13 cellular contexts compared by ENCODE assay signal in genomic region chr9:22175972-22176545, GRCh38.
DNase-seq lines count a peak whose midpoint lies in the region; ATAC-seq and TF ChIP-seq lines count a peak whose summit lies in the region.
"Had no signal": no experiment of that assay in that cellular context is flagged by ENCODE, and none has a peak within 500 bp of the region (broad histone marks: within the 10 kb centered on the region; RNA-seq: fewer than 3 reads in every experiment).

No MANE protein-coding gene starts in this region.

- POLR2A ChIA-PET in GM10248 (lab: Yijun Ruan, JAX), result no interaction called here

- DNase-seq in GM10248 (ENCODE audit: extremely low spot score) (peak; percentile 11), activated gamma-delta T cell (lab: John Stamatoyannopoulos, UW) (no peak), AML-193 (lab: John Stamatoyannopoulos, UW) (no peak), SW 1271 (lab: John Stamatoyannopoulos, UW) (no peak)
- DNase-seq in activated CD4-positive, CD25-positive, alpha-beta regulatory T cell treated with anti-CD3 and anti-CD28 coated beads, Interleukin-2, amount 50 U/mL, for 72 hours, result no peak
- DNase-seq: foreskin melanocyte; NCI-H1092 treated with DMSO at 0.1 percent for 48 hours; NCI-H774; stimulated activated CD4-positive, alpha-beta T cell treated with anti-CD3 and anti-CD28 coated beads, Interleukin-4, amount 100 ng/mL, for 4 hours; WERI-Rb-1 had no signal

- H3K4me1 Mint-ChIP-seq in T-helper 1 cell treated with Interleukin-12 subunit alpha and Interleukin-12 subunit beta and Interleukin-4 antibody, amounts not matched to agents 30 μg/mL and 1 μg/mL, for 36 hours (ENCODE audit: low read depth), result peaks cover 20% of the 10 kb centered on the region

- CTCF ChIA-PET in GM10248 (lab: Yijun Ruan, JAX), result no interaction called here

- H3K27ac Mint-ChIP-seq in T-helper 1 cell treated with Interleukin-12 subunit alpha and Interleukin-12 subunit beta and Interleukin-4 antibody, amounts not matched to agents 30 μg/mL and 1 μg/mL, for 36 hours, result peak overlapping the region; percentile 71

- peaks cover 14% of the 10 kb centered on the region for H3K9me3 Mint-ChIP-seq in T-helper 1 cell treated with Interleukin-12 subunit alpha and Interleukin-12 subunit beta and Interleukin-4 antibody, amounts not matched to agents 30 μg/mL and 1 μg/mL, for 36 hours

- H3K4me3 Mint-ChIP-seq in T-helper 1 cell treated with Interleukin-12 subunit alpha and Interleukin-12 subunit beta and Interleukin-4 antibody, amounts not matched to agents 30 μg/mL and 1 μg/mL, for 36 hours, result peak overlapping the region; percentile 16

- TF ChIP-seq CTCF in GM10248 (IDR thresholded peaks at IDR 0.05; ENCODE audit: control extremely low read depth, extremely low read depth, low read depth, missing control alignments), result no peak

- peaks cover 6% of the 10 kb centered on the region for H3K36me3 Mint-ChIP-seq in T-helper 1 cell treated with Interleukin-12 subunit alpha and Interleukin-12 subunit beta and Interleukin-4 antibody, amounts not matched to agents 30 μg/mL and 1 μg/mL, for 36 hours (ENCODE audit: low read depth)

- ATAC-seq in GM18519 (IDR thresholded peaks at IDR 0.05; ENCODE audit: low FRiP score, unreplicated experiment) (peak; percentile 63), HG03095 (IDR thresholded peaks at IDR 0.05; ENCODE audit: unreplicated experiment) (peak; percentile 57)

- peaks cover 31% of the 10 kb centered on the region for H3K27me3 Mint-ChIP-seq in T-helper 1 cell treated with Interleukin-12 subunit alpha and Interleukin-12 subunit beta and Interleukin-4 antibody, amounts not matched to agents 30 μg/mL and 1 μg/mL, for 36 hours (ENCODE audit: low read depth)
